Comparison of ENCODE assay signal across 8 cellular contexts in genomic region chr19:10808937-10809655, GRCh38. TPM values are rescaled to one million over a fixed set of nuclear protein-coding genes. Genes with fewer than 3 reads are reported as not detected.
DNase-seq lines count a peak whose midpoint lies in the region; ATAC-seq and TF ChIP-seq lines count a peak whose summit lies in the region.

No MANE protein-coding gene starts in this region.

- peak overlapping the region; percentile 32 for H3K27ac Mint-ChIP-seq in activated naive CD8-positive, alpha-beta T cell treated with anti-CD3 and anti-CD28 coated beads for 36 hours
- peak overlapping the region; percentile 43 for H3K27ac Mint-ChIP-seq in memory B cell

- no peaks in the 10 kb centered on the region for H3K9me3 ChIP-seq in suprapubic skin

- no peak for TF ChIP-seq POLR2A in suprapubic skin (IDR thresholded peaks at IDR 0.05)

- H3K4me3 Mint-ChIP-seq in activated naive CD8-positive, alpha-beta T cell treated with anti-CD3 and anti-CD28 coated beads for 36 hours: no peak overlapping the region
- H3K4me3 Mint-ChIP-seq in memory B cell: no peak overlapping the region

- no peak overlapping the region for H3K27ac ChIP-seq in suprapubic skin

- H3K9me3 Mint-ChIP-seq in activated naive CD8-positive, alpha-beta T cell treated with anti-CD3 and anti-CD28 coated beads for 36 hours: no peaks in the 10 kb centered on the region
- no peaks in the 10 kb centered on the region for H3K9me3 Mint-ChIP-seq in memory B cell

- DNase-seq in CD1c-positive myeloid dendritic cell (ENCODE audit: extremely low spot score) (peak; percentile 27), M059J (ENCODE audit: low read depth) (peak; percentile 50), memory B cell (ENCODE audit: low spot score in 2 of 2) (no peak), suprapubic skin (ENCODE audit: low spot score in 2 of 2) (no peak), GM10266 (ENCODE audit: extremely low spot score) (no peak)
- DNase-seq in activated naive CD8-positive, alpha-beta T cell treated with anti-CD3 and anti-CD28 coated beads for 36 hours: peak; percentile 28
- DNase-seq in activated CD8-positive, alpha-beta memory T cell treated with anti-CD3 and anti-CD28 coated beads, Interleukin-2, amount 50 U/mL, for 48 hours: no peak

- no peaks in the 10 kb centered on the region for H3K27me3 Mint-ChIP-seq in activated naive CD8-positive, alpha-beta T cell treated with anti-CD3 and anti-CD28 coated beads for 36 hours
- H3K27me3 Mint-ChIP-seq in memory B cell: no peaks in the 10 kb centered on the region

- TF ChIP-seq CTCF in suprapubic skin (IDR thresholded peaks at IDR 0.05): no peak
- TF ChIP-seq CTCF in GM10266 (IDR thresholded peaks at IDR 0.05; ENCODE audit: control insufficient read depth, insufficient read depth, low read depth, missing control alignments): no peak

- ATAC-seq in memory B cell (ENCODE audit: low read depth): no peak
- ATAC-seq in GM19463 (IDR thresholded peaks at IDR 0.05; ENCODE audit: unreplicated experiment): no peak

- no peak for TF ChIP-seq EP300 in suprapubic skin (IDR thresholded peaks at IDR 0.05)

- no peak overlapping the region for H3K4me3 ChIP-seq in suprapubic skin

- 62% methylated on average over 8 of the region's 11 CpGs for WGBS in suprapubic skin

- peaks cover 17% of the 10 kb centered on the region for H3K4me1 Mint-ChIP-seq in activated naive CD8-positive, alpha-beta T cell treated with anti-CD3 and anti-CD28 coated beads for 36 hours
- peaks cover 7% of the 10 kb centered on the region for H3K4me1 Mint-ChIP-seq in memory B cell

- H3K27me3 ChIP-seq in suprapubic skin: no peaks in the 10 kb centered on the region

- peaks cover 85% of the 10 kb centered on the region for H3K36me3 ChIP-seq in suprapubic skin

- peaks cover 11% of the 10 kb centered on the region for H3K36me3 Mint-ChIP-seq in activated naive CD8-positive, alpha-beta T cell treated with anti-CD3 and anti-CD28 coated beads for 36 hours
- H3K36me3 Mint-ChIP-seq in memory B cell: peaks cover 27% of the 10 kb centered on the region

- peaks cover 4% of the 10 kb centered on the region for H3K4me1 ChIP-seq in suprapubic skin

RNA-seq across cellular contexts. Expression of gene TMED1, which starts 26.9 kb away (rescaled TPM):
- total RNA-seq in M059J (2014; rRNA removed; shearing (Covaris generic)): 67.6 and 88.9 TPM in 2 replicates
- 10 to 100 TPM; 14.3 to 14.8 TPM for total RNA-seq in activated naive CD8-positive, alpha-beta T cell treated with anti-CD3 and anti-CD28 coated beads for 36 hours
- 10 to 100 TPM in 3 of 4 donors, 1 to 10 TPM in 1; 8.9 to 26.2 (median 20.4) TPM for total RNA-seq in suprapubic skin

RNA-seq across cellular contexts. Expression of gene C19orf38, which starts 39.1 kb away (rescaled TPM):
- total RNA-seq in M059J (2014; rRNA removed; shearing (Covaris generic)): 0.12 TPM in 1 of 2 replicates, not detected in the other
- 1 to 10 TPM; 1.8 to 2.0 TPM for total RNA-seq in activated naive CD8-positive, alpha-beta T cell treated with anti-CD3 and anti-CD28 coated beads for 36 hours
- 1 to 10 TPM in 1 of 4 donors, not detected in 3; 1.7 TPM for total RNA-seq in suprapubic skin

Comparison
In these comparisons a context has a peak if more than half of its experiments do, and no peak if none do; other contexts are left out.
1. DNase-seq: peak in CD1c-positive myeloid dendritic cell (single experiment), M059J (single experiment) and activated naive CD8-positive, alpha-beta T cell treated with anti-CD3 and anti-CD28 coated beads for 36 hours (single experiment); none in memory B cell (0 of 2), suprapubic skin (0 of 2), GM10266 (single experiment) and activated CD8-positive, alpha-beta memory T cell treated with anti-CD3 and anti-CD28 coated beads, Interleukin-2, amount 50 U/mL, for 48 hours (single experiment).